In the genomic region with DNA sequence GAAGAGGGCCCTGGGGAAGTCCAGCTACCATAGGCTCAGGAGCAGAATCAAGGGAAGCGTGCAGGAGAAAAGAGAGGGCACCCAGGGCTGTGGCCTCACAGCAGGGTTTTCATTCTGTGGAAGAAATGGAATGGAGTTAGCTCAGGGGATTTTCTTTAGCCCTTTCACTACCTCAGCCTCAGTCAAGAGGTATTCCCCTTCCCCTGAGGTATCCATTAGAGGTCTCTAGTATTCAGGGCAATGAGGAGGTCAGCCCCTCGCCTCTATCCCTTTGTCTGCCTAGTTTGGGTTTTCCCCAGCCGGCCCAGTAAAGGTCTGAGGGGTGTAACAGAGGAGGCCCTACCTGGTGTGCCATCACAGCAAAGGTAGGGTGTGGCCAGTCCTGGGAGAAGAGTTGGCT, we compare ENCODE assay signal across 29 cellular contexts. TPM values are rescaled to one million over a fixed set of nuclear protein-coding genes. Genes with fewer than 3 reads are reported as not detected.
"Had no signal": no experiment of that assay in that cellular context is flagged by ENCODE, and none has a peak within 500 bp of the region (broad histone marks: within the 10 kb centered on the region; RNA-seq: fewer than 3 reads in every experiment).

No MANE protein-coding gene starts in this region.

- FAIRE-seq: TTC549 had no signal

- H3K4me3 Mint-ChIP-seq: activated B cell treated with CpG ODN at 0.5 μM for 24 hours; activated CD4-positive, alpha-beta T cell treated with anti-CD3 and anti-CD28 coated beads, Interleukin-2, amount 10 ng/mL, durations not matched to agents 24 days and 14 days; activated CD8-positive, alpha-beta memory T cell treated with anti-CD3 and anti-CD28 coated beads, Interleukin-2, amount 10 ng/mL, durations not matched to agents 7 days and 5 days; activated naive CD4-positive, alpha-beta T cell treated with anti-CD3 and anti-CD28 coated beads, Interleukin-2, amount 50 U/mL, for 24 hours; activated T-cell treated with anti-CD3 and anti-CD28 coated beads, Interleukin-2, amount 50 U/mL, for 24 hours; activated T-helper 1 cell treated with anti-CD3 and anti-CD28 coated beads, Interleukin-12 subunit alpha, Interleukin-12 subunit beta, Interleukin-2, Interleukin-4 antibody, amounts not matched to agents 30 ng/mL and 10 ng/mL and 1 ng/mL, durations not matched to agents 14 hours and 24 hours and 36 hours; T-cell had no signal

- H3K27ac ChIP-seq: breast epithelium had no signal

- H3K27me3 Mint-ChIP-seq: activated naive CD4-positive, alpha-beta T cell treated with anti-CD3 and anti-CD28 coated beads, Interleukin-2, amount 50 U/mL, for 24 hours had no signal

- H3K9me3 ChIP-seq: breast epithelium had no signal

- H3K4me1 ChIP-seq: breast epithelium had no signal

- H3K4me3 ChIP-seq: breast epithelium had no signal

- H3K27me3 ChIP-seq: breast epithelium had no signal

- H3K36me3 Mint-ChIP-seq: activated CD8-positive, alpha-beta memory T cell treated with anti-CD3 and anti-CD28 coated beads, Interleukin-2, amount 10 ng/mL, durations not matched to agents 7 days and 5 days; activated naive CD4-positive, alpha-beta T cell treated with anti-CD3 and anti-CD28 coated beads, Interleukin-2, amount 50 U/mL, for 24 hours; T-cell had no signal

- DNase-seq: activated B cell treated with CpG ODN at 0.5 μM for 24 hours; activated CD4-positive, alpha-beta T cell treated with anti-CD3 and anti-CD28 coated beads for 1 hour; activated CD4-positive, alpha-beta T cell treated with anti-CD3 and anti-CD28 coated beads, Interleukin-2, amount 10 ng/mL, durations not matched to agents 24 days and 14 days; activated CD4-positive, alpha-beta T cell treated with anti-CD3 and anti-CD28 coated beads, Interleukin-2, amount 50 U/mL, for 48 hours; activated CD8-positive, alpha-beta memory T cell treated with anti-CD3 and anti-CD28 coated beads, Interleukin-2, amount 10 ng/mL, durations not matched to agents 7 days and 5 days; activated effector memory CD4-positive, alpha-beta T cell treated with Interleukin-2 at 50 U/mL for 16 hours; activated naive CD4-positive, alpha-beta T cell; activated T-cell treated with anti-CD3 and anti-CD28 coated beads, Interleukin-2, amount 50 U/mL, for 24 hours; aorta; central memory CD4-positive, alpha-beta T cell; NCI-H1048; NCI-H1417; NCI-H1930; NCI-H2171; NCI-H2227 treated with DMSO at 0.1 percent for 48 hours; NCI-H446 treated with DMSO at 0.1 percent for 48 hours; NCI-H526; NCI-H82; SIG-M5; T-cell; T-helper 2 cell; T1000 had no signal

- H3K4me1 Mint-ChIP-seq: activated B cell treated with CpG ODN at 0.5 μM for 24 hours; activated CD4-positive, alpha-beta T cell treated with anti-CD3 and anti-CD28 coated beads, Interleukin-2, amount 10 ng/mL, durations not matched to agents 24 days and 14 days; activated CD8-positive, alpha-beta memory T cell treated with anti-CD3 and anti-CD28 coated beads, Interleukin-2, amount 10 ng/mL, durations not matched to agents 7 days and 5 days; activated naive CD4-positive, alpha-beta T cell treated with anti-CD3 and anti-CD28 coated beads, Interleukin-2, amount 50 U/mL, for 24 hours; T-cell had no signal

- H3K9me3 Mint-ChIP-seq: activated B cell treated with CpG ODN at 0.5 μM for 24 hours; activated CD4-positive, alpha-beta T cell treated with anti-CD3 and anti-CD28 coated beads, Interleukin-2, amount 10 ng/mL, durations not matched to agents 24 days and 14 days; activated naive CD4-positive, alpha-beta T cell treated with anti-CD3 and anti-CD28 coated beads, Interleukin-2, amount 50 U/mL, for 24 hours; activated T-cell treated with anti-CD3 and anti-CD28 coated beads, Interleukin-2, amount 50 U/mL, for 24 hours; activated T-helper 1 cell treated with anti-CD3 and anti-CD28 coated beads, Interleukin-12 subunit alpha, Interleukin-12 subunit beta, Interleukin-2, Interleukin-4 antibody, amounts not matched to agents 30 ng/mL and 10 ng/mL and 1 ng/mL, durations not matched to agents 14 hours and 24 hours and 36 hours; T-cell had no signal

- H3K27ac Mint-ChIP-seq: activated B cell treated with CpG ODN at 0.5 μM for 24 hours; activated CD4-positive, alpha-beta T cell treated with anti-CD3 and anti-CD28 coated beads, Interleukin-2, amount 10 ng/mL, durations not matched to agents 24 days and 14 days; activated CD8-positive, alpha-beta memory T cell treated with anti-CD3 and anti-CD28 coated beads, Interleukin-2, amount 10 ng/mL, durations not matched to agents 7 days and 5 days; activated naive CD4-positive, alpha-beta T cell treated with anti-CD3 and anti-CD28 coated beads, Interleukin-2, amount 50 U/mL, for 24 hours; activated T-cell treated with anti-CD3 and anti-CD28 coated beads, Interleukin-2, amount 50 U/mL, for 24 hours; activated T-helper 1 cell treated with anti-CD3 and anti-CD28 coated beads, Interleukin-12 subunit alpha, Interleukin-12 subunit beta, Interleukin-2, Interleukin-4 antibody, amounts not matched to agents 30 ng/mL and 10 ng/mL and 1 ng/mL, durations not matched to agents 14 hours and 24 hours and 36 hours; T-cell had no signal

- ATAC-seq: activated CD8-positive, alpha-beta memory T cell treated with anti-CD3 and anti-CD28 coated beads, Interleukin-2, amount 10 ng/mL, durations not matched to agents 7 days and 5 days; T-cell had no signal

- H3K36me3 ChIP-seq: breast epithelium had no signal

RNA-seq across cellular contexts. Expression of gene GFRA3, which starts 21.5 kb away (rescaled TPM):
- total RNA-seq: activated B cell treated with CpG ODN at 0.5 μM for 24 hours; activated CD4-positive, alpha-beta T cell treated with anti-CD3 and anti-CD28 coated beads, Interleukin-2, amount 10 ng/mL, durations not matched to agents 24 days and 14 days; breast epithelium; M059J; OCI-LY7; RPMI7951; T-cell had no signal
- polyA plus RNA-seq: aorta had no signal
